11 cellular contexts compared by ENCODE assay signal in genomic region chr19:44260695-44261446, GRCh38. TPM values are rescaled to one million over a fixed set of nuclear protein-coding genes. Genes with fewer than 3 reads are reported as not detected.
DNase-seq lines count a peak whose midpoint lies in the region; ATAC-seq lines count a peak whose summit lies in the region.
"Had no signal": no experiment of that assay in that cellular context is flagged by ENCODE, and none has a peak within 500 bp of the region (broad histone marks: within the 10 kb centered on the region; RNA-seq: fewer than 3 reads in every experiment).

No MANE protein-coding gene starts in this region.

- peaks cover 15 to 36% of the 10 kb centered on the region in 2 donors for H3K36me3 Mint-ChIP-seq in activated T-cell treated with anti-CD3 and anti-CD28 coated beads, Interleukin-2, amount 50 U/mL, for 72 hours (ENCODE audit: insufficient read depth in 2 of 2)
- peaks cover 17% of the 10 kb centered on the region for H3K36me3 Mint-ChIP-seq in activated CD8-positive, alpha-beta T cell treated with anti-CD3 and anti-CD28 coated beads, Interleukin-2, amount 10 ng/mL, durations not matched to agents 7 days and 5 days (ENCODE audit: low read depth)
- H3K36me3 Mint-ChIP-seq in immature natural killer cell = peaks cover 10 to 27% (median 19%) of the 10 kb centered on the region in 3 donors

- H3K9me3 Mint-ChIP-seq in activated T-cell treated with anti-CD3 and anti-CD28 coated beads, Interleukin-2, amount 50 U/mL, for 72 hours = peaks cover 28% of the 10 kb centered on the region in 2 donors
- peaks cover 44% of the 10 kb centered on the region for H3K9me3 Mint-ChIP-seq in activated CD8-positive, alpha-beta T cell treated with anti-CD3 and anti-CD28 coated beads, Interleukin-2, amount 10 ng/mL, durations not matched to agents 7 days and 5 days (ENCODE audit: insufficient read depth)
- peaks cover 36 to 90% (median 70%) of the 10 kb centered on the region in 6 donors for H3K9me3 Mint-ChIP-seq in immature natural killer cell
- H3K9me3 Mint-ChIP-seq in stimulated activated naive CD8-positive, alpha-beta T cell treated with anti-CD3 and anti-CD28 coated beads, Interleukin-15, amount 100 ng/mL, for 72 hours = peaks cover 51 to 75% of the 10 kb centered on the region in 2 donors

- H3K27me3 Mint-ChIP-seq in activated T-cell treated with anti-CD3 and anti-CD28 coated beads, Interleukin-2, amount 50 U/mL, for 72 hours (ENCODE audit: low read depth) = no peaks in the 10 kb centered on the region
- no peaks in the 10 kb centered on the region for H3K27me3 Mint-ChIP-seq in activated CD8-positive, alpha-beta T cell treated with anti-CD3 and anti-CD28 coated beads, Interleukin-2, amount 10 ng/mL, durations not matched to agents 7 days and 5 days (ENCODE audit: low read depth)
- peaks cover 0 to 4% (median 0%) of the 10 kb centered on the region in 3 donors for H3K27me3 Mint-ChIP-seq in immature natural killer cell (ENCODE audit: low read depth in 3 of 3)
- H3K27me3 Mint-ChIP-seq in stimulated activated naive CD8-positive, alpha-beta T cell treated with anti-CD3 and anti-CD28 coated beads, Interleukin-15, amount 100 ng/mL, for 72 hours = no peaks in the 10 kb centered on the region

- no peak for DNase-seq in activated T-cell treated with anti-CD3 and anti-CD28 coated beads, Interleukin-2, amount 50 U/mL, for 72 hours
- no peak for DNase-seq in activated T-cell treated with anti-CD3 and anti-CD28 coated beads for 4 hours
- DNase-seq in activated CD8-positive, alpha-beta T cell treated with anti-CD3 and anti-CD28 coated beads, Interleukin-2, amount 10 ng/mL, durations not matched to agents 7 days and 5 days = no peak
- no peak for DNase-seq in immature natural killer cell
- no peak for DNase-seq in stimulated activated naive CD8-positive, alpha-beta T cell treated with anti-CD3 and anti-CD28 coated beads, Interleukin-15, amount 100 ng/mL, for 72 hours
- no peak for DNase-seq in HuH-7.5 (ENCODE audit: low spot score)
- DNase-seq: central memory CD4-positive, alpha-beta T cell; NCI-H446; stimulated activated CD4-positive, alpha-beta T cell treated with anti-CD3 and anti-CD28 coated beads, Interleukin-2, amount 100 ng/mL, for 48 hours had no signal

- POLR2A ChIA-PET in activated CD8-positive, alpha-beta T cell treated with anti-CD3 and anti-CD28 coated beads, Interleukin-2, amount 10 ng/mL, durations not matched to agents 7 days and 5 days (lab: Charles Lee) = interaction anchor here (0.5 to 1.4 kb wide), 2 partner anchors 239 to 240 kb away, joined by 3 read pairs; partner anchors contain the start of gene ZNF180

- H3K4me3 Mint-ChIP-seq in activated T-cell treated with anti-CD3 and anti-CD28 coated beads, Interleukin-2, amount 50 U/mL, for 72 hours = peak overlapping the region; percentile 82 to 88
- peak overlapping the region; percentile 71 for H3K4me3 Mint-ChIP-seq in activated CD8-positive, alpha-beta T cell treated with anti-CD3 and anti-CD28 coated beads, Interleukin-2, amount 10 ng/mL, durations not matched to agents 7 days and 5 days
- H3K4me3 Mint-ChIP-seq in immature natural killer cell = peak overlapping the region in 4 of 5 donors; percentile 51 to 82 (median 70)
- H3K4me3 Mint-ChIP-seq in stimulated activated naive CD8-positive, alpha-beta T cell treated with anti-CD3 and anti-CD28 coated beads, Interleukin-15, amount 100 ng/mL, for 72 hours = peak overlapping the region; percentile 76 to 82

- peaks cover 15% of the 10 kb centered on the region for H3K4me1 Mint-ChIP-seq in activated T-cell treated with anti-CD3 and anti-CD28 coated beads, Interleukin-2, amount 50 U/mL, for 72 hours (ENCODE audit: low read depth)
- peaks cover 9% of the 10 kb centered on the region for H3K4me1 Mint-ChIP-seq in activated CD8-positive, alpha-beta T cell treated with anti-CD3 and anti-CD28 coated beads, Interleukin-2, amount 10 ng/mL, durations not matched to agents 7 days and 5 days (ENCODE audit: low read depth)
- peaks cover 10 to 11% of the 10 kb centered on the region in 2 donors for H3K4me1 Mint-ChIP-seq in immature natural killer cell
- H3K4me1 Mint-ChIP-seq in stimulated activated naive CD8-positive, alpha-beta T cell treated with anti-CD3 and anti-CD28 coated beads, Interleukin-15, amount 100 ng/mL, for 72 hours = peaks cover 13% of the 10 kb centered on the region

- no peak for ATAC-seq in activated T-cell treated with anti-CD3 and anti-CD28 coated beads, Interleukin-2, amount 50 U/mL, for 72 hours (replicated peaks in 1 of 2)
- ATAC-seq in activated CD8-positive, alpha-beta T cell treated with anti-CD3 and anti-CD28 coated beads, Interleukin-2, amount 10 ng/mL, durations not matched to agents 7 days and 5 days = no peak
- no peak for ATAC-seq in stimulated activated naive CD8-positive, alpha-beta T cell treated with anti-CD3 and anti-CD28 coated beads, Interleukin-15, amount 100 ng/mL, for 72 hours
- ATAC-seq in HG02970 (IDR thresholded peaks at IDR 0.05; ENCODE audit: low FRiP score, unreplicated experiment) (no peak), GM18498 (IDR thresholded peaks at IDR 0.05; ENCODE audit: unreplicated experiment) (no peak)

- CTCF ChIA-PET in activated CD8-positive, alpha-beta T cell treated with anti-CD3 and anti-CD28 coated beads, Interleukin-2, amount 10 ng/mL, durations not matched to agents 7 days and 5 days (lab: Charles Lee) = no interaction called here

- H3K27ac Mint-ChIP-seq in activated T-cell treated with anti-CD3 and anti-CD28 coated beads, Interleukin-2, amount 50 U/mL, for 72 hours = peak overlapping the region; percentile 80
- peak overlapping the region; percentile 72 for H3K27ac Mint-ChIP-seq in activated CD8-positive, alpha-beta T cell treated with anti-CD3 and anti-CD28 coated beads, Interleukin-2, amount 10 ng/mL, durations not matched to agents 7 days and 5 days
- no peak overlapping the region for H3K27ac Mint-ChIP-seq in immature natural killer cell
- no peak overlapping the region for H3K27ac Mint-ChIP-seq in stimulated activated naive CD8-positive, alpha-beta T cell treated with anti-CD3 and anti-CD28 coated beads, Interleukin-15, amount 100 ng/mL, for 72 hours

RNA-seq across cellular contexts. Expression of gene ZNF233, which starts 1.2 kb away (rescaled TPM):
- under 1 TPM; 0.28 to 0.38 TPM for total RNA-seq in activated T-cell treated with anti-CD3 and anti-CD28 coated beads, Interleukin-2, amount 50 U/mL, for 72 hours
- total RNA-seq in activated CD8-positive, alpha-beta T cell treated with anti-CD3 and anti-CD28 coated beads, Interleukin-2, amount 10 ng/mL, durations not matched to agents 7 days and 5 days = 1 to 10 TPM in 1 of 2 experiments, under 1 TPM in 1; 0.73 to 1.0 TPM
- under 1 TPM in 1 of 3 donors, not detected in 2; 0.48 TPM for polyA plus RNA-seq in immature natural killer cell

RNA-seq across cellular contexts. Expression of gene ZNF235, which starts 44.0 kb away (rescaled TPM):
- total RNA-seq in activated T-cell treated with anti-CD3 and anti-CD28 coated beads, Interleukin-2, amount 50 U/mL, for 72 hours = 1 to 10 TPM; 4.7 to 6.2 TPM
- total RNA-seq in activated CD8-positive, alpha-beta T cell treated with anti-CD3 and anti-CD28 coated beads, Interleukin-2, amount 10 ng/mL, durations not matched to agents 7 days and 5 days = 1 to 10 TPM; 5.5 to 5.6 TPM
- polyA plus RNA-seq in immature natural killer cell = 1 to 10 TPM; 1.3 to 1.8 (median 1.6) TPM

RNA-seq across cellular contexts. Expression of gene ZNF227, which starts 48.5 kb away (rescaled TPM):
- 10 to 100 TPM; 31.5 to 36.6 TPM for total RNA-seq in activated T-cell treated with anti-CD3 and anti-CD28 coated beads, Interleukin-2, amount 50 U/mL, for 72 hours
- total RNA-seq in activated CD8-positive, alpha-beta T cell treated with anti-CD3 and anti-CD28 coated beads, Interleukin-2, amount 10 ng/mL, durations not matched to agents 7 days and 5 days = 10 to 100 TPM; 22.8 to 27.7 TPM
- 10 to 100 TPM in 2 of 3 donors, 1 to 10 TPM in 1; 6.5 to 15.4 (median 12.8) TPM for polyA plus RNA-seq in immature natural killer cell

Comparison
In these comparisons a context has a peak if more than half of its experiments do, and no peak if none do; other contexts are left out.
1. H3K27ac Mint-ChIP-seq: peak in activated T-cell treated with anti-CD3 and anti-CD28 coated beads, Interleukin-2, amount 50 U/mL, for 72 hours (single experiment) and activated CD8-positive, alpha-beta T cell treated with anti-CD3 and anti-CD28 coated beads, Interleukin-2, amount 10 ng/mL, durations not matched to agents 7 days and 5 days (single experiment); none in immature natural killer cell (0 of 6) and stimulated activated naive CD8-positive, alpha-beta T cell treated with anti-CD3 and anti-CD28 coated beads, Interleukin-15, amount 100 ng/mL, for 72 hours (0 of 2).
2. Peak in every context shown above with its lines, with median percentiles within 50 percentile points of each other: H3K4me3 Mint-ChIP-seq.